13 cellular contexts compared by ENCODE assay signal in the genomic region with DNA sequence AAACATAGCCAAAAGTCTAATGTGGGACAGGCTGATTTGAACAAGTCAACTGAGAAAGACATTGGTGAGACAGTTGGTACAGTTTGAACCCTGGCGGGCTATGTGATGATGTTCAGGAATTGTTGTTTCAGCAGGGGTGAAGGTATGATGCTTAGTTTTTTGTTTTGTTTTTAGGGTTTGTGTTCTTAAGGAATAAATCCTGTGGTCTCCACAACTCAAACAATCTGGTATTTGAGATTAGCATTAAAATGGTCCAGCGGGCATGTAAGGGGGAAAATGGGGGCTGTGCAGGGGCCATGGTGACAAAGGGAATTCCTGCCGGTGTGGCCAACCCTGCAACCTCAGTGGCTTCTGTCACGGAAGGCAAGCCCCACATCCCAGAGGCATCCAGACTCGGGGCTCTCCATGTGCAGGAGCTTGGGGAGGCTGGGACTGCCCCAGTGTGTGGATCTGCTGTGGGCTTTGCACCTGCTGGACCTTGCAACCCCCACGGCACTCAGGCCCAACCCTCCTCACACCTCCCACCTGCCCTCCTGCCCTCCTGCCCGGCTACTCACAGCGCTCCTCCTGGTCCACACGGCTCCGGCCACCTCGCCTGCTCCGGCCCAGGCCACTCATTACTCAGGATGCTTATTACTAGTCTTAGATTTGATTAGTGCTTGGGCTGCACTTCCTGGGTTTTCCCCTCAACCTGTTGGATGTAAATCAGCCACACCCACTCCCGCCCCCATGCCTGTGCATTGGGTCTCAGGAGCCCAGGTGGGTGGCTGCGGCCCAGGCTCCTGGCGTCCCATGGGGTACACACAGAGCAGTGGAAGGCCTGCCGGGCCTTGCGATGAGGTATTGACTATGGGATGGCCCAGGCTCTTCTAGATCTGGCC. TPM values are rescaled to one million over a fixed set of nuclear protein-coding genes. Genes with fewer than 3 reads are reported as not detected.
A peak's percentile ranks its signal among the peaks of the same experiment; 100 is the strongest.
DNase-seq lines count a peak whose midpoint lies in the region; ATAC-seq lines count a peak whose summit lies in the region.
"Had no signal": no experiment of that assay in that cellular context is flagged by ENCODE, and none has a peak within 500 bp of the region (broad histone marks: within the 10 kb centered on the region; RNA-seq: fewer than 3 reads in every experiment).

A gene (minus strand): TSS at position 661 of the 881 bp plus-strand sequence. CDS start 43 bp downstream, at position 618.

- no peak for DNase-seq in natural killer cell treated with Interleukin-12 subunit alpha and Interleukin-12 subunit beta and Interleukin-15 and Interleukin-18, amount 100 ng/mL, for 72 hours (ENCODE audit: low spot score)
- DNase-seq in DMS79 (lab: John Stamatoyannopoulos, UW): no peak
- no peak for DNase-seq in NCI-H1694 treated with DMSO at 0.1 percent for 48 hours (lab: John Stamatoyannopoulos, UW)
- no peak for DNase-seq in iPS-NIHi11 (ENCODE audit: low spot score)
- no peak for DNase-seq in NCI-H2227 (lab: John Stamatoyannopoulos, UW; ENCODE audit: unreplicated experiment)
- DNase-seq: adrenal gland; effector CD4-positive, alpha-beta T cell; MG63; T-helper 9 cell had no signal

- peak within 1 kb of the TSS in 1 of 2 donors; percentile 57 for H3K27ac Mint-ChIP-seq in natural killer cell treated with Interleukin-12 subunit alpha and Interleukin-12 subunit beta and Interleukin-15 and Interleukin-18, amount 100 ng/mL, for 72 hours

- ATAC-seq in GM18511 (IDR thresholded peaks at IDR 0.05; ENCODE audit: unreplicated experiment) (peak; percentile 35), GM21576 (IDR thresholded peaks at IDR 0.05; ENCODE audit: unreplicated experiment) (peak; percentile 31), HG03460 (IDR thresholded peaks at IDR 0.05; ENCODE audit: unreplicated experiment) (peak; percentile 27)
- peak; percentile 28 to 46 for ATAC-seq in natural killer cell treated with Interleukin-12 subunit alpha and Interleukin-12 subunit beta and Interleukin-15 and Interleukin-18, amount 100 ng/mL, for 72 hours

- peaks cover 6 to 17% of the 10 kb centered on the region in 2 donors for H3K4me1 Mint-ChIP-seq in natural killer cell treated with Interleukin-12 subunit alpha and Interleukin-12 subunit beta and Interleukin-15 and Interleukin-18, amount 100 ng/mL, for 72 hours (ENCODE audit: low read depth in 2 of 2)

- no peaks in the 10 kb centered on the region for H3K9me3 Mint-ChIP-seq in natural killer cell treated with Interleukin-12 subunit alpha and Interleukin-12 subunit beta and Interleukin-15 and Interleukin-18, amount 100 ng/mL, for 72 hours

- H3K4me3 Mint-ChIP-seq in natural killer cell treated with Interleukin-12 subunit alpha and Interleukin-12 subunit beta and Interleukin-15 and Interleukin-18, amount 100 ng/mL, for 72 hours: no peak within 1 kb of the TSS

- no peaks in the 10 kb centered on the region for H3K36me3 Mint-ChIP-seq in natural killer cell treated with Interleukin-12 subunit alpha and Interleukin-12 subunit beta and Interleukin-15 and Interleukin-18, amount 100 ng/mL, for 72 hours

- peaks cover 0 to 5% of the 10 kb centered on the region in 2 donors for H3K27me3 Mint-ChIP-seq in natural killer cell treated with Interleukin-12 subunit alpha and Interleukin-12 subunit beta and Interleukin-15 and Interleukin-18, amount 100 ng/mL, for 72 hours

RNA-seq across cellular contexts. Expression of the gene that starts here (rescaled TPM):
- 1 to 10 TPM in 1 of 2 donors, not detected in 1; 2.3 TPM for total RNA-seq in natural killer cell treated with Interleukin-12 subunit alpha and Interleukin-12 subunit beta and Interleukin-15 and Interleukin-18, amount 100 ng/mL, for 72 hours
- total RNA-seq: adrenal gland, pulmonary artery endothelial cell had no signal
